In genomic region chr12:67484788-67485480, GRCh38 we compare ENCODE assay signal across 13 cellular contexts.
DNase-seq lines count a peak whose midpoint lies in the region; ATAC-seq, FAIRE-seq and TF ChIP-seq lines count a peak whose summit lies in the region.
"Had no signal": no experiment of that assay in that cellular context is flagged by ENCODE, and none has a peak within 500 bp of the region (broad histone marks: within the 10 kb centered on the region; RNA-seq: fewer than 3 reads in every experiment).

No MANE protein-coding gene starts in this region.

- peaks cover 5% of the 10 kb centered on the region for H3K9me3 ChIP-seq in CD8-positive, alpha-beta T cell (ENCODE audit: low read length)

- no peaks in the 10 kb centered on the region for H3K27me3 ChIP-seq in CD8-positive, alpha-beta T cell (ENCODE audit: insufficient read depth, low read length)
- H3K27me3 ChIP-seq: neural progenitor cell had no signal

- H3K27ac ChIP-seq in CD8-positive, alpha-beta T cell (ENCODE audit: low read depth, low read length) = no peak overlapping the region
- H3K27ac ChIP-seq: neural progenitor cell had no signal

- CTCF ChIA-PET in CD8-positive, alpha-beta T cell (lab: Charles Lee) = interaction anchor here (0.6 to 2.5 kb wide), 9 partner anchors 13 to 178 kb away, joined by 3 to 9 read pairs (median 4); partner anchors contain the start of gene DYRK2

- H3K4me1 Mint-ChIP-seq in CD8-positive, alpha-beta T cell (ENCODE audit: low read depth) = peaks cover 45% of the 10 kb centered on the region
- H3K4me1 Mint-ChIP-seq in effector memory CD8-positive, alpha-beta T cell (ENCODE audit: low read depth in 2 of 2) = peaks cover 28 to 35% of the 10 kb centered on the region in 2 donors

- no peaks in the 10 kb centered on the region for H3K36me3 ChIP-seq in CD8-positive, alpha-beta T cell (ENCODE audit: insufficient read depth, low read length)
- H3K36me3 ChIP-seq: neural progenitor cell had no signal

- TF ChIP-seq CTCF in CD8-positive, alpha-beta T cell (IDR thresholded peaks at IDR 0.05) = no peak
- TF ChIP-seq CTCF in GM10266 (IDR thresholded peaks at IDR 0.05; ENCODE audit: control insufficient read depth, insufficient read depth, low read depth, missing control alignments) = no peak

- ATAC-seq in CD8-positive, alpha-beta T cell = peak; percentile 34
- ATAC-seq in effector memory CD8-positive, alpha-beta T cell (replicated peaks) = no peak
- no peak for ATAC-seq in HG02970 (IDR thresholded peaks at IDR 0.05; ENCODE audit: low FRiP score, unreplicated experiment)

- peak overlapping the region; percentile 80 for H3K27ac Mint-ChIP-seq in CD8-positive, alpha-beta T cell
- H3K27ac Mint-ChIP-seq in effector memory CD8-positive, alpha-beta T cell = peak overlapping the region; percentile 91
- H3K27ac Mint-ChIP-seq: activated T-helper 1 cell treated with anti-CD3 and anti-CD28 coated beads, Interleukin-12 subunit alpha, Interleukin-12 subunit beta, Interleukin-2, Interleukin-4 antibody, amounts not matched to agents 30 ng/mL and 10 ng/mL and 1 ng/mL, durations not matched to agents 14 hours and 24 hours and 36 hours; neural progenitor cell had no signal

- peak; percentile 91 for FAIRE-seq in GM12892 (lab: Jason Lieb, UNC)

- POLR2A ChIA-PET in CD8-positive, alpha-beta T cell (lab: Charles Lee) = interaction anchor here (0.6 to 2.1 kb wide), 6 partner anchors 11 to 165 kb away, joined by 3 to 9 read pairs (median 3); no protein-coding TSS in a partner anchor

- H3K4me3 ChIP-seq in CD8-positive, alpha-beta T cell (ENCODE audit: low read depth, low read length) = no peak overlapping the region
- H3K4me3 ChIP-seq: neural progenitor cell had no signal

- H3K4me1 ChIP-seq in CD8-positive, alpha-beta T cell (ENCODE audit: insufficient read depth, low read length) = peaks cover 40% of the 10 kb centered on the region
- H3K4me1 ChIP-seq: neural progenitor cell had no signal

- intact Hi-C loops in CD8-positive, alpha-beta T cell (cut with DNase I, micrococcal nuclease) = loop anchor here (5.0 kb wide), 4 partner anchors 43 to 147 kb away; no protein-coding TSS in a partner anchor

- DNase-seq in CD8-positive, alpha-beta T cell = peak in 4 of 7 experiments; percentile 20 to 28 (median 24)
- DNase-seq in GM12892 (ENCODE audit: insufficient read length) (no peak), NCI-H69 (lab: John Stamatoyannopoulos, UW) (peak; percentile 45), NCI-H524 (lab: John Stamatoyannopoulos, UW) (no peak), GM10266 (ENCODE audit: extremely low spot score) (no peak), UCSD-AML1 (lab: John Stamatoyannopoulos, UW; ENCODE audit: unreplicated experiment) (no peak)
- peak in 1 of 3 experiments; percentile 11 for DNase-seq in effector memory CD8-positive, alpha-beta T cell
- DNase-seq: islet precursor cell; NCI-H1436; stimulated activated CD8-positive, alpha-beta memory T cell treated with anti-CD3 and anti-CD28 coated beads, Interleukin-4, amount 100 ng/mL, for 48 hours had no signal

- TF ChIP-seq POLR2A in GM12892 (IDR thresholded peaks at IDR 0.05; ENCODE audit: low read depth, low read length) = no peak

- H3K4me3 Mint-ChIP-seq in CD8-positive, alpha-beta T cell = peak overlapping the region; percentile 13
- peak overlapping the region; percentile 19 to 64 for H3K4me3 Mint-ChIP-seq in effector memory CD8-positive, alpha-beta T cell
- H3K4me3 Mint-ChIP-seq: activated T-helper 1 cell treated with anti-CD3 and anti-CD28 coated beads, Interleukin-12 subunit alpha, Interleukin-12 subunit beta, Interleukin-2, Interleukin-4 antibody, amounts not matched to agents 30 ng/mL and 10 ng/mL and 1 ng/mL, durations not matched to agents 14 hours and 24 hours and 36 hours; neural progenitor cell had no signal

- H3K36me3 Mint-ChIP-seq in CD8-positive, alpha-beta T cell = peaks cover 6% of the 10 kb centered on the region
- no peaks in the 10 kb centered on the region for H3K36me3 Mint-ChIP-seq in effector memory CD8-positive, alpha-beta T cell (ENCODE audit: insufficient read depth)

- H3K27me3 Mint-ChIP-seq in CD8-positive, alpha-beta T cell (ENCODE audit: low read depth) = no peaks in the 10 kb centered on the region
- H3K27me3 Mint-ChIP-seq in effector memory CD8-positive, alpha-beta T cell = no peaks in the 10 kb centered on the region

- H3K9me3 Mint-ChIP-seq in CD8-positive, alpha-beta T cell = peaks cover 13% of the 10 kb centered on the region
- peaks cover 0 to 10% of the 10 kb centered on the region in 2 donors for H3K9me3 Mint-ChIP-seq in effector memory CD8-positive, alpha-beta T cell

Comparison
In these comparisons a context has a peak if more than half of its experiments do, and no peak if none do; other contexts are left out.
1. DNase-seq: peak in CD8-positive, alpha-beta T cell (4 of 7) and NCI-H69 (single experiment); none in GM12892 (single experiment), NCI-H524 (0 of 2), GM10266 (single experiment) and UCSD-AML1 (single experiment).